Comparison of ENCODE assay signal across 20 cellular contexts in genomic region chr3:33389908-33390307, GRCh38.
"Had no signal": no experiment of that assay in that cellular context is flagged by ENCODE, and none has a peak within 500 bp of the region (broad histone marks: within the 10 kb centered on the region; RNA-seq: fewer than 3 reads in every experiment).

No MANE protein-coding gene starts in this region.

- H3K4me1 ChIP-seq: body of pancreas, lower lobe of right lung, uterus had no signal

- H3K4me3 Mint-ChIP-seq: activated CD4-positive, alpha-beta T cell treated with anti-CD3 and anti-CD28 coated beads, Interleukin-2, amount 10 ng/mL, durations not matched to agents 7 days and 5 days; central memory CD8-positive, alpha-beta T cell; effector memory CD8-positive, alpha-beta T cell had no signal

- H3K27me3 Mint-ChIP-seq: activated CD4-positive, alpha-beta T cell treated with anti-CD3 and anti-CD28 coated beads, Interleukin-2, amount 10 ng/mL, durations not matched to agents 7 days and 5 days; central memory CD8-positive, alpha-beta T cell; effector memory CD8-positive, alpha-beta T cell had no signal

- H3K4me3 ChIP-seq: body of pancreas, gastroesophageal sphincter, heart right ventricle, lower lobe of right lung, tibial artery, uterus had no signal

- DNase-seq: activated CD4-positive, alpha-beta T cell treated with anti-CD3 and anti-CD28 coated beads, Interleukin-2, amount 10 ng/mL, durations not matched to agents 7 days and 5 days; activated CD4-positive, CD25-positive, alpha-beta regulatory T cell; activated naive CD4-positive, alpha-beta T cell treated with anti-CD3 and anti-CD28 coated beads, Interleukin-2, amount 50 U/mL, for 16 hours; activated T-cell treated with anti-CD3 and anti-CD28 coated beads for 4 hours; amniotic stem cell; body of pancreas; dermis blood vessel endothelial cell; effector memory CD8-positive, alpha-beta T cell; erythroblast; heart right ventricle; left cardiac atrium; lower lobe of right lung; stimulated activated CD4-positive, alpha-beta T cell treated with anti-CD3 and anti-CD28 coated beads, Interleukin-1b, Interleukin-23, amount 100 ng/mL, for 48 hours; tibial artery; uterus had no signal

- H3K27me3 ChIP-seq: body of pancreas, gastroesophageal sphincter, heart right ventricle, neutrophil, tibial artery, uterus had no signal

- H2AFZ ChIP-seq: parathyroid adenoma had no signal

- H3K9ac ChIP-seq: parathyroid adenoma had no signal

- H3K9me3 ChIP-seq: body of pancreas, gastroesophageal sphincter, heart right ventricle, lower lobe of right lung, neutrophil, tibial artery, uterus had no signal

- H3K9me3 Mint-ChIP-seq: activated CD4-positive, alpha-beta T cell treated with anti-CD3 and anti-CD28 coated beads, Interleukin-2, amount 10 ng/mL, durations not matched to agents 7 days and 5 days; central memory CD8-positive, alpha-beta T cell; effector memory CD8-positive, alpha-beta T cell had no signal

- H3K36me3 ChIP-seq: uterus had no signal

- ATAC-seq: body of pancreas; effector memory CD8-positive, alpha-beta T cell; gastroesophageal sphincter; left cardiac atrium; SK-N-SH treated with all-trans-retinoic acid at 6 μM for 48 hours had no signal

- H3K79me2 ChIP-seq: parathyroid adenoma had no signal

- H3K27ac Mint-ChIP-seq: activated CD4-positive, alpha-beta T cell treated with anti-CD3 and anti-CD28 coated beads, Interleukin-2, amount 10 ng/mL, durations not matched to agents 7 days and 5 days had no signal

- H3K27ac ChIP-seq: body of pancreas, heart right ventricle, lower lobe of right lung, neutrophil, parathyroid adenoma, uterus had no signal
